1 cellular context compared by ENCODE assay signal in the genomic region with DNA sequence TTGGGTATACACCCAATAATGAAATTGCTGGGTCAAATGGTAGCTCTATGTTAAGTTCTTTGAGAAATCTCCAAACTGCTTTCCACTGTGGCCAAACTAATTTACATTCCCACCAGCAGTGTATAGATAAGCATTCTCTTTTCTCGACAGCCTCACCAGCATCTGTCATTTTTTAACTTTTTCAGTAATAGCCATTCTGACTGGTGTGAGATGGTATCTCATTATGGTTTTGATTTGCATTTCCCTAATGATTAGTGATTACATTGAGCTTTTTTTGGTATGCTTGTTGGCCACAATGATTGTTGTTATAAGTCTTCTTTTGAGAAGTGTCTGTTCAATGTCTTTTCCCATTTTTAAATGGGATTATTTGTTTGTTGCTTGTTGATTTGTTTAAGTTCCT.
TF ChIP-seq lines count a peak whose summit lies in the region.

No MANE protein-coding gene starts in this region.

TF ChIP-seq in GM12878, 131 proteins besides CTCF, POLR2A, EP300 and RAD21 (continued from another document and continues in another):
- TF ChIP-seq, protein P1, sequence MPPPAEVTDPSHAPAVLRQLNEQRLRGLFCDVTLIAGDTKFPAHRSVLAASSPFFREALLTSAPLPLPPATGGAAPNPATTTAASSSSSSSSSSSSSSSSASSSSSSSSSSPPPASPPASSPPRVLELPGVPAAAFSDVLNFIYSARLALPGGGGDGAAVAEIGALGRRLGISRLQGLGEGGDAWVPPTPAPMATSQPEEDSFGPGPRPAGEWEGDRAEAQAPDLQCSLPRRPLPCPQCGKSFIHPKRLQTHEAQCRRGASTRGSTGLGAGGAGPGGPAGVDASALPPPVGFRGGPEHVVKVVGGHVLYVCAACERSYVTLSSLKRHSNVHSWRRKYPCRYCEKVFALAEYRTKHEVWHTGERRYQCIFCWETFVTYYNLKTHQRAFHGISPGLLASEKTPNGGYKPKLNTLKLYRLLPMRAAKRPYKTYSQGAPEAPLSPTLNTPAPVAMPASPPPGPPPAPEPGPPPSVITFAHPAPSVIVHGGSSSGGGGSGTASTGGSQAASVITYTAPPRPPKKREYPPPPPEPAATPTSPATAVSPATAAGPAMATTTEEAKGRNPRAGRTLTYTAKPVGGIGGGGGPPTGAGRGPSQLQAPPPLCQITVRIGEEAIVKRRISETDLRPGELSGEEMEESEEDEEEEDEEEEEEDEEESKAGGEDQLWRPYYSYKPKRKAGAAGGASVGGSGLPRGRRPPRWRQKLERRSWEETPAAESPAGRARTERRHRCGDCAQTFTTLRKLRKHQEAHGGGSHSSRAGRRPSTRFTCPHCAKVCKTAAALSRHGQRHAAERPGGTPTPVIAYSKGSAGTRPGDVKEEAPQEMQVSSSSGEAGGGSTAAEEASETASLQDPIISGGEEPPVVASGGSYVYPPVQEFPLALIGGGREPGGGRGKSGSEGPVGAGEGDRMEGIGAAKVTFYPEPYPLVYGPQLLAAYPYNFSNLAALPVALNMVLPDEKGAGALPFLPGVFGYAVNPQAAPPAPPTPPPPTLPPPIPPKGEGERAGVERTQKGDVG (CRISPR knock-in tag; IDR thresholded peaks at IDR 0.05) = no peak
- TF ChIP-seq TCF12 (IDR thresholded peaks at IDR 0.05; ENCODE audit: low read depth, low read length) (no peak), IKZF1 (conservative IDR thresholded peaks at IDR 0.05) (peak; percentile 61), MYC (IDR thresholded peaks at IDR 0.05; ENCODE audit: insufficient read depth, insufficient read length, insufficient replicate concordance, low read length, severe bottlenecking) (no peak), NR2F1 (conservative IDR thresholded peaks at IDR 0.05) (peak; percentile 65; the same call in 1 of the 2 replicates), GABPA (IDR thresholded peaks at IDR 0.05; ENCODE audit: low read depth) (no peak), RFX5 (IDR thresholded peaks at IDR 0.05; ENCODE audit: low read depth, low read length) (no peak), PAX8 (IDR thresholded peaks at IDR 0.05) (no peak), NR2C1 (IDR thresholded peaks at IDR 0.05) (no peak), MXI1 (IDR thresholded peaks at IDR 0.05; ENCODE audit: low read depth, low read length) (no peak), SP1 (IDR thresholded peaks at IDR 0.05; ENCODE audit: low read depth, low read length) (no peak), CBFB (IDR thresholded peaks at IDR 0.05; ENCODE audit: low read depth) (no peak), TCF3 (IDR thresholded peaks at IDR 0.05; ENCODE audit: borderline replicate concordance, insufficient read depth, low read depth, low read length) (no peak), ATF7 (IDR thresholded peaks at IDR 0.05; ENCODE audit: low read depth) (peak; percentile 80; the same call in 1 of the 2 replicates), MYB (IDR thresholded peaks at IDR 0.05; ENCODE audit: borderline replicate concordance, low read depth, low read length) (no peak), KAT2A (conservative IDR thresholded peaks at IDR 0.05; ENCODE audit: control insufficient read depth, low read depth, low read length) (no peak), SUZ12 (IDR thresholded peaks at IDR 0.05; ENCODE audit: unreplicated experiment) (no peak), SMC3 (IDR thresholded peaks at IDR 0.05; ENCODE audit: borderline replicate concordance, low read length) (no peak), SREBF2 (IDR thresholded peaks at IDR 0.05; ENCODE audit: low read length) (no peak), TCF7 (IDR thresholded peaks at IDR 0.05; ENCODE audit: borderline replicate concordance) (no peak), PML (IDR thresholded peaks at IDR 0.05; ENCODE audit: low read length) (no peak)
- TF ChIP-seq, protein P2, sequence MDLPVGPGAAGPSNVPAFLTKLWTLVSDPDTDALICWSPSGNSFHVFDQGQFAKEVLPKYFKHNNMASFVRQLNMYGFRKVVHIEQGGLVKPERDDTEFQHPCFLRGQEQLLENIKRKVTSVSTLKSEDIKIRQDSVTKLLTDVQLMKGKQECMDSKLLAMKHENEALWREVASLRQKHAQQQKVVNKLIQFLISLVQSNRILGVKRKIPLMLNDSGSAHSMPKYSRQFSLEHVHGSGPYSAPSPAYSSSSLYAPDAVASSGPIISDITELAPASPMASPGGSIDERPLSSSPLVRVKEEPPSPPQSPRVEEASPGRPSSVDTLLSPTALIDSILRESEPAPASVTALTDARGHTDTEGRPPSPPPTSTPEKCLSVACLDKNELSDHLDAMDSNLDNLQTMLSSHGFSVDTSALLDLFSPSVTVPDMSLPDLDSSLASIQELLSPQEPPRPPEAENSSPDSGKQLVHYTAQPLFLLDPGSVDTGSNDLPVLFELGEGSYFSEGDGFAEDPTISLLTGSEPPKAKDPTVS (IDR thresholded peaks at IDR 0.05; ENCODE audit: low read depth, low read length) = no peak
- TF ChIP-seq, protein P3, sequence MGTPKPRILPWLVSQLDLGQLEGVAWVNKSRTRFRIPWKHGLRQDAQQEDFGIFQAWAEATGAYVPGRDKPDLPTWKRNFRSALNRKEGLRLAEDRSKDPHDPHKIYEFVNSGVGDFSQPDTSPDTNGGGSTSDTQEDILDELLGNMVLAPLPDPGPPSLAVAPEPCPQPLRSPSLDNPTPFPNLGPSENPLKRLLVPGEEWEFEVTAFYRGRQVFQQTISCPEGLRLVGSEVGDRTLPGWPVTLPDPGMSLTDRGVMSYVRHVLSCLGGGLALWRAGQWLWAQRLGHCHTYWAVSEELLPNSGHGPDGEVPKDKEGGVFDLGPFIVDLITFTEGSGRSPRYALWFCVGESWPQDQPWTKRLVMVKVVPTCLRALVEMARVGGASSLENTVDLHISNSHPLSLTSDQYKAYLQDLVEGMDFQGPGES (IDR thresholded peaks at IDR 0.05) = no peak
- TF ChIP-seq, protein P4, sequence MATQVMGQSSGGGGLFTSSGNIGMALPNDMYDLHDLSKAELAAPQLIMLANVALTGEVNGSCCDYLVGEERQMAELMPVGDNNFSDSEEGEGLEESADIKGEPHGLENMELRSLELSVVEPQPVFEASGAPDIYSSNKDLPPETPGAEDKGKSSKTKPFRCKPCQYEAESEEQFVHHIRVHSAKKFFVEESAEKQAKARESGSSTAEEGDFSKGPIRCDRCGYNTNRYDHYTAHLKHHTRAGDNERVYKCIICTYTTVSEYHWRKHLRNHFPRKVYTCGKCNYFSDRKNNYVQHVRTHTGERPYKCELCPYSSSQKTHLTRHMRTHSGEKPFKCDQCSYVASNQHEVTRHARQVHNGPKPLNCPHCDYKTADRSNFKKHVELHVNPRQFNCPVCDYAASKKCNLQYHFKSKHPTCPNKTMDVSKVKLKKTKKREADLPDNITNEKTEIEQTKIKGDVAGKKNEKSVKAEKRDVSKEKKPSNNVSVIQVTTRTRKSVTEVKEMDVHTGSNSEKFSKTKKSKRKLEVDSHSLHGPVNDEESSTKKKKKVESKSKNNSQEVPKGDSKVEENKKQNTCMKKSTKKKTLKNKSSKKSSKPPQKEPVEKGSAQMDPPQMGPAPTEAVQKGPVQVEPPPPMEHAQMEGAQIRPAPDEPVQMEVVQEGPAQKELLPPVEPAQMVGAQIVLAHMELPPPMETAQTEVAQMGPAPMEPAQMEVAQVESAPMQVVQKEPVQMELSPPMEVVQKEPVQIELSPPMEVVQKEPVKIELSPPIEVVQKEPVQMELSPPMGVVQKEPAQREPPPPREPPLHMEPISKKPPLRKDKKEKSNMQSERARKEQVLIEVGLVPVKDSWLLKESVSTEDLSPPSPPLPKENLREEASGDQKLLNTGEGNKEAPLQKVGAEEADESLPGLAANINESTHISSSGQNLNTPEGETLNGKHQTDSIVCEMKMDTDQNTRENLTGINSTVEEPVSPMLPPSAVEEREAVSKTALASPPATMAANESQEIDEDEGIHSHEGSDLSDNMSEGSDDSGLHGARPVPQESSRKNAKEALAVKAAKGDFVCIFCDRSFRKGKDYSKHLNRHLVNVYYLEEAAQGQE (IDR thresholded peaks at IDR 0.05; ENCODE audit: low read depth, low read length) = no peak
- TF ChIP-seq, protein P5, sequence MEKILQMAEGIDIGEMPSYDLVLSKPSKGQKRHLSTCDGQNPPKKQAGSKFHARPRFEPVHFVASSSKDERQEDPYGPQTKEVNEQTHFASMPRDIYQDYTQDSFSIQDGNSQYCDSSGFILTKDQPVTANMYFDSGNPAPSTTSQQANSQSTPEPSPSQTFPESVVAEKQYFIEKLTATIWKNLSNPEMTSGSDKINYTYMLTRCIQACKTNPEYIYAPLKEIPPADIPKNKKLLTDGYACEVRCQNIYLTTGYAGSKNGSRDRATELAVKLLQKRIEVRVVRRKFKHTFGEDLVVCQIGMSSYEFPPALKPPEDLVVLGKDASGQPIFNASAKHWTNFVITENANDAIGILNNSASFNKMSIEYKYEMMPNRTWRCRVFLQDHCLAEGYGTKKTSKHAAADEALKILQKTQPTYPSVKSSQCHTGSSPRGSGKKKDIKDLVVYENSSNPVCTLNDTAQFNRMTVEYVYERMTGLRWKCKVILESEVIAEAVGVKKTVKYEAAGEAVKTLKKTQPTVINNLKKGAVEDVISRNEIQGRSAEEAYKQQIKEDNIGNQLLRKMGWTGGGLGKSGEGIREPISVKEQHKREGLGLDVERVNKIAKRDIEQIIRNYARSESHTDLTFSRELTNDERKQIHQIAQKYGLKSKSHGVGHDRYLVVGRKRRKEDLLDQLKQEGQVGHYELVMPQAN (conservative IDR thresholded peaks at IDR 0.05) = no peak
- TF ChIP-seq, protein P6, sequence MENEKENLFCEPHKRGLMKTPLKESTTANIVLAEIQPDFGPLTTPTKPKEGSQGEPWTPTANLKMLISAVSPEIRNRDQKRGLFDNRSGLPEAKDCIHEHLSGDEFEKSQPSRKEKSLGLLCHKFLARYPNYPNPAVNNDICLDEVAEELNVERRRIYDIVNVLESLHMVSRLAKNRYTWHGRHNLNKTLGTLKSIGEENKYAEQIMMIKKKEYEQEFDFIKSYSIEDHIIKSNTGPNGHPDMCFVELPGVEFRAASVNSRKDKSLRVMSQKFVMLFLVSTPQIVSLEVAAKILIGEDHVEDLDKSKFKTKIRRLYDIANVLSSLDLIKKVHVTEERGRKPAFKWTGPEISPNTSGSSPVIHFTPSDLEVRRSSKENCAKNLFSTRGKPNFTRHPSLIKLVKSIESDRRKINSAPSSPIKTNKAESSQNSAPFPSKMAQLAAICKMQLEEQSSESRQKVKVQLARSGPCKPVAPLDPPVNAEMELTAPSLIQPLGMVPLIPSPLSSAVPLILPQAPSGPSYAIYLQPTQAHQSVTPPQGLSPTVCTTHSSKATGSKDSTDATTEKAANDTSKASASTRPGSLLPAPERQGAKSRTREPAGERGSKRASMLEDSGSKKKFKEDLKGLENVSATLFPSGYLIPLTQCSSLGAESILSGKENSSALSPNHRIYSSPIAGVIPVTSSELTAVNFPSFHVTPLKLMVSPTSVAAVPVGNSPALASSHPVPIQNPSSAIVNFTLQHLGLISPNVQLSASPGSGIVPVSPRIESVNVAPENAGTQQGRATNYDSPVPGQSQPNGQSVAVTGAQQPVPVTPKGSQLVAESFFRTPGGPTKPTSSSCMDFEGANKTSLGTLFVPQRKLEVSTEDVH (IDR thresholded peaks at IDR 0.05; ENCODE audit: low read depth, partially characterized antibody) = no peak
- TF ChIP-seq, protein P7, sequence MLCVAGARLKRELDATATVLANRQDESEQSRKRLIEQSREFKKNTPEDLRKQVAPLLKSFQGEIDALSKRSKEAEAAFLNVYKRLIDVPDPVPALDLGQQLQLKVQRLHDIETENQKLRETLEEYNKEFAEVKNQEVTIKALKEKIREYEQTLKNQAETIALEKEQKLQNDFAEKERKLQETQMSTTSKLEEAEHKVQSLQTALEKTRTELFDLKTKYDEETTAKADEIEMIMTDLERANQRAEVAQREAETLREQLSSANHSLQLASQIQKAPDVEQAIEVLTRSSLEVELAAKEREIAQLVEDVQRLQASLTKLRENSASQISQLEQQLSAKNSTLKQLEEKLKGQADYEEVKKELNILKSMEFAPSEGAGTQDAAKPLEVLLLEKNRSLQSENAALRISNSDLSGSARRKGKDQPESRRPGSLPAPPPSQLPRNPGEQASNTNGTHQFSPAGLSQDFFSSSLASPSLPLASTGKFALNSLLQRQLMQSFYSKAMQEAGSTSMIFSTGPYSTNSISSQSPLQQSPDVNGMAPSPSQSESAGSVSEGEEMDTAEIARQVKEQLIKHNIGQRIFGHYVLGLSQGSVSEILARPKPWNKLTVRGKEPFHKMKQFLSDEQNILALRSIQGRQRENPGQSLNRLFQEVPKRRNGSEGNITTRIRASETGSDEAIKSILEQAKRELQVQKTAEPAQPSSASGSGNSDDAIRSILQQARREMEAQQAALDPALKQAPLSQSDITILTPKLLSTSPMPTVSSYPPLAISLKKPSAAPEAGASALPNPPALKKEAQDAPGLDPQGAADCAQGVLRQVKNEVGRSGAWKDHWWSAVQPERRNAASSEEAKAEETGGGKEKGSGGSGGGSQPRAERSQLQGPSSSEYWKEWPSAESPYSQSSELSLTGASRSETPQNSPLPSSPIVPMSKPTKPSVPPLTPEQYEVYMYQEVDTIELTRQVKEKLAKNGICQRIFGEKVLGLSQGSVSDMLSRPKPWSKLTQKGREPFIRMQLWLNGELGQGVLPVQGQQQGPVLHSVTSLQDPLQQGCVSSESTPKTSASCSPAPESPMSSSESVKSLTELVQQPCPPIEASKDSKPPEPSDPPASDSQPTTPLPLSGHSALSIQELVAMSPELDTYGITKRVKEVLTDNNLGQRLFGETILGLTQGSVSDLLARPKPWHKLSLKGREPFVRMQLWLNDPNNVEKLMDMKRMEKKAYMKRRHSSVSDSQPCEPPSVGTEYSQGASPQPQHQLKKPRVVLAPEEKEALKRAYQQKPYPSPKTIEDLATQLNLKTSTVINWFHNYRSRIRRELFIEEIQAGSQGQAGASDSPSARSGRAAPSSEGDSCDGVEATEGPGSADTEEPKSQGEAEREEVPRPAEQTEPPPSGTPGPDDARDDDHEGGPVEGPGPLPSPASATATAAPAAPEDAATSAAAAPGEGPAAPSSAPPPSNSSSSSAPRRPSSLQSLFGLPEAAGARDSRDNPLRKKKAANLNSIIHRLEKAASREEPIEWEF (IDR thresholded peaks at IDR 0.05; ENCODE audit: insufficient replicate concordance, low read depth, low read length) = no peak
- TF ChIP-seq, protein P8, sequence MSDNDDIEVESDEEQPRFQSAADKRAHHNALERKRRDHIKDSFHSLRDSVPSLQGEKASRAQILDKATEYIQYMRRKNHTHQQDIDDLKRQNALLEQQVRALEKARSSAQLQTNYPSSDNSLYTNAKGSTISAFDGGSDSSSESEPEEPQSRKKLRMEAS (IDR thresholded peaks at IDR 0.05; ENCODE audit: low read depth, low read length) = no peak
- TF ChIP-seq, protein P9, sequence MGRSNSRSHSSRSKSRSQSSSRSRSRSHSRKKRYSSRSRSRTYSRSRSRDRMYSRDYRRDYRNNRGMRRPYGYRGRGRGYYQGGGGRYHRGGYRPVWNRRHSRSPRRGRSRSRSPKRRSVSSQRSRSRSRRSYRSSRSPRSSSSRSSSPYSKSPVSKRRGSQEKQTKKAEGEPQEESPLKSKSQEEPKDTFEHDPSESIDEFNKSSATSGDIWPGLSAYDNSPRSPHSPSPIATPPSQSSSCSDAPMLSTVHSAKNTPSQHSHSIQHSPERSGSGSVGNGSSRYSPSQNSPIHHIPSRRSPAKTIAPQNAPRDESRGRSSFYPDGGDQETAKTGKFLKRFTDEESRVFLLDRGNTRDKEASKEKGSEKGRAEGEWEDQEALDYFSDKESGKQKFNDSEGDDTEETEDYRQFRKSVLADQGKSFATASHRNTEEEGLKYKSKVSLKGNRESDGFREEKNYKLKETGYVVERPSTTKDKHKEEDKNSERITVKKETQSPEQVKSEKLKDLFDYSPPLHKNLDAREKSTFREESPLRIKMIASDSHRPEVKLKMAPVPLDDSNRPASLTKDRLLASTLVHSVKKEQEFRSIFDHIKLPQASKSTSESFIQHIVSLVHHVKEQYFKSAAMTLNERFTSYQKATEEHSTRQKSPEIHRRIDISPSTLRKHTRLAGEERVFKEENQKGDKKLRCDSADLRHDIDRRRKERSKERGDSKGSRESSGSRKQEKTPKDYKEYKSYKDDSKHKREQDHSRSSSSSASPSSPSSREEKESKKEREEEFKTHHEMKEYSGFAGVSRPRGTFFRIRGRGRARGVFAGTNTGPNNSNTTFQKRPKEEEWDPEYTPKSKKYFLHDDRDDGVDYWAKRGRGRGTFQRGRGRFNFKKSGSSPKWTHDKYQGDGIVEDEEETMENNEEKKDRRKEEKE (IDR thresholded peaks at IDR 0.05) = no peak
